In the genomic region with DNA sequence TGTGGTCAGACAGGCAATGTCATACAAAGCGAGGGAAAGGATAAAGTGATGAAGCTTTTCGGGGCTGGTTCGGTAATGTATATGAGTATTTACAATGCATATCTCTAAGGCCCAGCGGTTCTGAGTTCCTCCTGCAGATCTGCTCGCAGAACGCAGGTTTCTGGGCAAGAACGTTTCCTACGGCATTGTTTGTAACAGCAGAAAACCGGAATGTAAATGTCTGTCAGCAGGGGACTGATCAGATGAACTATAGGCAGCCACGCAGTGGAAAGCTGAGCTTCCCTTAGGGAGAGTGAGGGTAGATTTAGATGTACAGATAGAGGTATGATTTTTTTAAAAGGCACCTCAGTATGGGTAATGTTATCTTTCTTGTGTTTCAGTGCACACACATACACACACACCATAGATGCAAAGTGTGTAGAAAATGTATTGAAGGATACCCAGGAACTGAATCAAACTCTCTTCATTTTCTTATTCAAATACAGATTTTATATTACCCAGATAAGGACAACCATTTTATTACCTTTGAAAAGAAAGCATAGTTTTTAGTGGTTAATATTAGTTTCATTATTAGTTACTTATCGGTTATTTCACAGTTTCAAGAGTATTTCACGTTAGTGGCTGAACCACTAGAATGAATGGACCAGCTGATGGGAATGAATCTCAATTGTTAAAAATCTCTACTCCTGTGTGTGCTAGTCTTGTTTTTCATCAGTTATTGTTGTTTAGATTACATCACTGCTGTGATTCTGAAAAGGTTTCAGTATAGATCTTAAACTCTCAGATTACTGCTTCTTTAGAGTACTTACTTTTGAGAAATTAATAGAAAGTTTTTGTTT, we compare ENCODE assay signal across 11 cellular contexts. TPM values are rescaled to one million over a fixed set of nuclear protein-coding genes. Genes with fewer than 3 reads are reported as not detected.
A peak's percentile ranks its signal among the peaks of the same experiment; 100 is the strongest.
DNase-seq lines count a peak whose midpoint lies in the region; ATAC-seq and TF ChIP-seq lines count a peak whose summit lies in the region.
"Had no signal": no experiment of that assay in that cellular context is flagged by ENCODE, and none has a peak within 500 bp of the region (broad histone marks: within the 10 kb centered on the region; RNA-seq: fewer than 3 reads in every experiment).

No MANE protein-coding gene starts in this region.

- peaks cover 72% of the 10 kb centered on the region for H3K4me1 Mint-ChIP-seq in activated T-helper 1 cell treated with anti-CD3 and anti-CD28 coated beads, Interleukin-12 subunit alpha, Interleukin-12 subunit beta, Interleukin-2, Interleukin-4 antibody, amounts not matched to agents 30 ng/mL and 10 ng/mL and 1 ng/mL, durations not matched to agents 14 hours and 24 hours and 36 hours (ENCODE audit: low read depth)

- H3K4me3 Mint-ChIP-seq in activated T-helper 1 cell treated with anti-CD3 and anti-CD28 coated beads, Interleukin-12 subunit alpha, Interleukin-12 subunit beta, Interleukin-2, Interleukin-4 antibody, amounts not matched to agents 30 ng/mL and 10 ng/mL and 1 ng/mL, durations not matched to agents 14 hours and 24 hours and 36 hours, result no peak overlapping the region

- no peak overlapping the region for H3K4me3 ChIP-seq in GM12865 (ENCODE audit: low read depth, low read length)
- H3K4me3 ChIP-seq: uterus had no signal

- H3K36me3 Mint-ChIP-seq in activated T-helper 1 cell treated with anti-CD3 and anti-CD28 coated beads, Interleukin-12 subunit alpha, Interleukin-12 subunit beta, Interleukin-2, Interleukin-4 antibody, amounts not matched to agents 30 ng/mL and 10 ng/mL and 1 ng/mL, durations not matched to agents 14 hours and 24 hours and 36 hours (ENCODE audit: low read depth), result peaks cover 68% of the 10 kb centered on the region

- H3K27ac Mint-ChIP-seq in activated T-helper 1 cell treated with anti-CD3 and anti-CD28 coated beads, Interleukin-12 subunit alpha, Interleukin-12 subunit beta, Interleukin-2, Interleukin-4 antibody, amounts not matched to agents 30 ng/mL and 10 ng/mL and 1 ng/mL, durations not matched to agents 14 hours and 24 hours and 36 hours, result peak overlapping the region; percentile 38

- H3K9me3 Mint-ChIP-seq in activated T-helper 1 cell treated with anti-CD3 and anti-CD28 coated beads, Interleukin-12 subunit alpha, Interleukin-12 subunit beta, Interleukin-2, Interleukin-4 antibody, amounts not matched to agents 30 ng/mL and 10 ng/mL and 1 ng/mL, durations not matched to agents 14 hours and 24 hours and 36 hours, result peaks cover 7% of the 10 kb centered on the region

- H3K27me3 Mint-ChIP-seq in activated T-helper 1 cell treated with anti-CD3 and anti-CD28 coated beads, Interleukin-12 subunit alpha, Interleukin-12 subunit beta, Interleukin-2, Interleukin-4 antibody, amounts not matched to agents 30 ng/mL and 10 ng/mL and 1 ng/mL, durations not matched to agents 14 hours and 24 hours and 36 hours (ENCODE audit: insufficient read depth), result no peaks in the 10 kb centered on the region

- peak; percentile 70 for DNase-seq in GM12865 (ENCODE audit: low read depth)
- no peak for DNase-seq in activated T-helper 1 cell treated with anti-CD3 and anti-CD28 coated beads, Interleukin-12 subunit alpha, Interleukin-12 subunit beta, Interleukin-2, Interleukin-4 antibody, amounts not matched to agents 30 ng/mL and 10 ng/mL and 1 ng/mL, durations not matched to agents 14 hours and 24 hours and 36 hours (ENCODE audit: low spot score)
- no peak for DNase-seq in KG1 (lab: John Stamatoyannopoulos, UW)
- DNase-seq in stimulated activated CD8-positive, alpha-beta memory T cell treated with anti-CD3 and anti-CD28 coated beads, Interleukin-4, amount 100 ng/mL, for 48 hours, result no peak
- DNase-seq in NCI-H774 (lab: John Stamatoyannopoulos, UW), result no peak
- no peak for DNase-seq in kidney glomerular epithelial cell (lab: John Stamatoyannopoulos, UW)
- DNase-seq: left ventricle myocardium superior; stimulated activated CD4-positive, alpha-beta T cell treated with anti-CD3 and anti-CD28 coated beads, Interleukin-12 subunit alpha, Interleukin-12 subunit beta, amount 100 ng/mL, for 4 hours; uterus had no signal

- ATAC-seq in GM19438 (IDR thresholded peaks at IDR 0.05; ENCODE audit: low read depth, unreplicated experiment), result peak; percentile 93
- ATAC-seq in HG02981 (IDR thresholded peaks at IDR 0.05; ENCODE audit: unreplicated experiment), result peak; percentile 88

- no peak for TF ChIP-seq CTCF in GM12865 (IDR thresholded peaks at IDR 0.05; ENCODE audit: insufficient read depth, low read depth, low read length, missing control alignments)

- intact Hi-C loops in activated T-helper 1 cell treated with anti-CD3 and anti-CD28 coated beads, Interleukin-12 subunit alpha, Interleukin-12 subunit beta, Interleukin-2, Interleukin-4 antibody, amounts not matched to agents 30 ng/mL and 10 ng/mL and 1 ng/mL, durations not matched to agents 14 hours and 24 hours and 36 hours (cut with micrococcal nuclease), result loop anchor here (10.0 kb wide), 1 partner anchor 554 kb away; the partner anchor contains the start of gene TMEM242

RNA-seq across cellular contexts. Expression of gene SNX9, which starts 56.2 kb away (rescaled TPM):
- total RNA-seq in activated T-helper 1 cell treated with anti-CD3 and anti-CD28 coated beads, Interleukin-12 subunit alpha, Interleukin-12 subunit beta, Interleukin-2, Interleukin-4 antibody, amounts not matched to agents 30 ng/mL and 10 ng/mL and 1 ng/mL, durations not matched to agents 14 hours and 24 hours and 36 hours, result 53.4 TPM in 2 replicates
